ENCODE assay signal across 1 cellular context in the genomic region with DNA sequence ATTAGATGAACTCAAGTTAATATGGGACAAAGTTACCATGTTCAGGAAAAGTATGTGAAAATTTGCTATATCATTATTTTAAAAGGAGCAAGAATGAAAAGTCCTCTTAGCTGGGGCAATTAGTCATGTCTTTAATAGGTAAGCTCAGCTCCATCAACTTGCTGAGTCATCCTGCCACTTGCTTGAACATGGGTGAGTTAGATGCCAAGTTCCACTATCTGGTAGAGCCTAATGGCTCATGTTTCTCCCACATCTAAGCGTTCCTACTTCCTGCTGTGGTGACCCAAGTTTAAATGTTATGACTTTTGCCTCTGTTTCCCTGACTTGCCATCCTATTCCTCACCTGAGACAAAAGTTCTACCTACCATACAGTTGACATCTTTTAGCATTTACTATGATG.
A peak's percentile ranks its signal among the peaks of the same experiment; 100 is the strongest.
TF ChIP-seq lines count a peak whose summit lies in the region.

No MANE protein-coding gene starts in this region.

TF ChIP-seq in endothelial cell of umbilical vein, 7 proteins besides CTCF, POLR2A, EP300 and RAD21:
- TF ChIP-seq FOS (IDR thresholded peaks at IDR 0.05; ENCODE audit: borderline replicate concordance, insufficient read depth, low read length) (peak; percentile 31), POLR2AphosphoS5 (IDR thresholded peaks at IDR 0.05; ENCODE audit: insufficient read depth, low read depth, low read length) (no peak)
